In genomic region chr1:100543640-100544039, GRCh38 we compare ENCODE assay signal across 8 cellular contexts. TPM values are rescaled to one million over a fixed set of nuclear protein-coding genes. Genes with fewer than 3 reads are reported as not detected.
DNase-seq lines count a peak whose midpoint lies in the region; ATAC-seq lines count a peak whose summit lies in the region.

No MANE protein-coding gene starts in this region.

- no peaks in the 10 kb centered on the region for H3K36me3 Mint-ChIP-seq in activated naive CD4-positive, alpha-beta T cell treated with anti-CD3 and anti-CD28 coated beads, Interleukin-2, amount 50 U/mL, for 72 hours

- in situ Hi-C loops in KBM-7 (cut with MboI; ENCODE audit: low pct_unique_long_range_greater_than_20kb, low sequenced_read_pairs) = no loop called here

- DNase-seq in DMS 273 (lab: John Stamatoyannopoulos, UW; ENCODE audit: unreplicated experiment) (peak; percentile 65), DMS 273 treated with DMSO at 0.1 percent for 48 hours (lab: John Stamatoyannopoulos, UW) (no peak), KBM-7 (peak; percentile 51), C1 segment of cervical spinal cord (lab: John Stamatoyannopoulos, UW) (no peak)
- DNase-seq in activated naive CD4-positive, alpha-beta T cell treated with anti-CD3 and anti-CD28 coated beads, Interleukin-2, amount 50 U/mL, for 72 hours (ENCODE audit: low spot score in 2 of 2) = peak in 1 of 2 donors; percentile 40
- peak; percentile 38 for DNase-seq in stimulated activated CD8-positive, alpha-beta memory T cell treated with anti-CD3 and anti-CD28 coated beads, Interleukin-4, amount 100 ng/mL, for 48 hours
- DNase-seq in activated T-cell treated with anti-CD3 and anti-CD28 coated beads, Interleukin-2, amount 50 U/mL, for 1 hour = no peak

- no peaks in the 10 kb centered on the region for H3K9me3 Mint-ChIP-seq in activated naive CD4-positive, alpha-beta T cell treated with anti-CD3 and anti-CD28 coated beads, Interleukin-2, amount 50 U/mL, for 72 hours

- peak; percentile 70 for ATAC-seq in GM21447 (IDR thresholded peaks at IDR 0.05; ENCODE audit: unreplicated experiment)
- peak; percentile 44 to 66 for ATAC-seq in activated naive CD4-positive, alpha-beta T cell treated with anti-CD3 and anti-CD28 coated beads, Interleukin-2, amount 50 U/mL, for 72 hours

- H3K27ac Mint-ChIP-seq in activated naive CD4-positive, alpha-beta T cell treated with anti-CD3 and anti-CD28 coated beads, Interleukin-2, amount 50 U/mL, for 72 hours = no peak overlapping the region

RNA-seq across cellular contexts. Expression of gene GPR88, which starts 5.7 kb away (rescaled TPM):
- not detected for total RNA-seq in activated naive CD4-positive, alpha-beta T cell treated with anti-CD3 and anti-CD28 coated beads, Interleukin-2, amount 50 U/mL, for 72 hours

Comparison
In these comparisons a context has a peak if more than half of its experiments do, and no peak if none do; other contexts are left out.
1. DNase-seq: peak in DMS 273 (single experiment), KBM-7 (single experiment) and stimulated activated CD8-positive, alpha-beta memory T cell treated with anti-CD3 and anti-CD28 coated beads, Interleukin-4, amount 100 ng/mL, for 48 hours (single experiment); none in DMS 273 treated with DMSO at 0.1 percent for 48 hours (single experiment), C1 segment of cervical spinal cord (0 of 14) and activated T-cell treated with anti-CD3 and anti-CD28 coated beads, Interleukin-2, amount 50 U/mL, for 1 hour (single experiment).